In the genomic region with DNA sequence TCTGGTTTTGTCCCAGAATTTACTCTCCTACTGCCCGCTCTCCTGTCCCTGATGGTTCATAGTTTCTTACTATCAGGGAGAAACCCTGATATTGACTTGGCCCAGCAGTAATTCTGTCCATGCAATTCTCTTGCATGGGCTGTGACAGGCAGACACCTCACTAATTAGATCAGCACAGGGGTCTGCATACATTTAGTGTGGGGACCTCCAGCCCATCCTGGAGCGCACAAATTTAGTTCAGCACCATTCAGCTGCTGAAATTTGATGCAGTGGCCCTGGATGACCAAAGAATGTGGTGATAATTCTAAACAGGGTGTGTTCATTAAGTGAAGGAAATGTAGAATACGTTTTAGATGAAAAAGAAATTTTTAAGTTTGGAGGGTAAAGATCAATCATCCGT, we compare ENCODE assay signal across 22 cellular contexts.
"Had no signal": no experiment of that assay in that cellular context is flagged by ENCODE, and none has a peak within 500 bp of the region (broad histone marks: within the 10 kb centered on the region; RNA-seq: fewer than 3 reads in every experiment).

No MANE protein-coding gene starts in this region.

- H3K27me3 Mint-ChIP-seq: activated CD8-positive, alpha-beta T cell treated with anti-CD3 and anti-CD28 coated beads for 36 hours; IgD-negative memory B cell had no signal

- DNase-seq: activated CD4-positive, CD25-positive, alpha-beta regulatory T cell; activated CD8-positive, alpha-beta memory T cell treated with anti-CD3 and anti-CD28 coated beads, Interleukin-2, amount 50 U/mL, for 4 hours; activated CD8-positive, alpha-beta T cell treated with anti-CD3 and anti-CD28 coated beads for 36 hours; activated naive CD4-positive, alpha-beta T cell treated with anti-CD3 and anti-CD28 coated beads, Interleukin-2, amount 50 U/mL, for 16 hours; activated naive CD8-positive, alpha-beta T cell treated with anti-CD3 and anti-CD28 coated beads, Interleukin-2, amount 10 ng/mL, durations not matched to agents 7 days and 5 days; KG1; NCI-H1092 treated with DMSO at 0.1 percent for 48 hours; NCI-H1417 treated with DMSO at 0.1 percent for 48 hours; NCI-H1694; NCI-H2029 treated with DMSO at 0.1 percent for 48 hours; NCI-H345; NCI-H510A; NCI-H526 treated with DMSO at 0.1 percent for 48 hours; NK-92 treated with Interleukin-12 subunit alpha and Interleukin-12 subunit beta, amount 100 ng/mL, for 24 hours; OCI-M1; SHP77; T-helper 1 cell had no signal

- H3K36me3 ChIP-seq: adrenal gland had no signal

- H3K4me3 Mint-ChIP-seq: activated CD8-positive, alpha-beta T cell treated with anti-CD3 and anti-CD28 coated beads for 36 hours; activated naive CD8-positive, alpha-beta T cell treated with anti-CD3 and anti-CD28 coated beads, Interleukin-2, amount 10 ng/mL, durations not matched to agents 7 days and 5 days had no signal

- H3K9me3 Mint-ChIP-seq: activated CD8-positive, alpha-beta T cell treated with anti-CD3 and anti-CD28 coated beads for 36 hours had no signal

- ATAC-seq: activated CD8-positive, alpha-beta T cell treated with anti-CD3 and anti-CD28 coated beads for 36 hours; Panc1 had no signal

- H3K36me3 Mint-ChIP-seq: activated naive CD8-positive, alpha-beta T cell treated with anti-CD3 and anti-CD28 coated beads, Interleukin-2, amount 10 ng/mL, durations not matched to agents 7 days and 5 days had no signal

- H3K27ac ChIP-seq: RWPE1, VCaP had no signal

- H3K9me3 ChIP-seq: adrenal gland had no signal

- H3K4me3 ChIP-seq: adrenal gland had no signal

- H3K27me3 ChIP-seq: adrenal gland had no signal

- H3K27ac Mint-ChIP-seq: activated CD8-positive, alpha-beta T cell treated with anti-CD3 and anti-CD28 coated beads for 36 hours; activated naive CD8-positive, alpha-beta T cell treated with anti-CD3 and anti-CD28 coated beads, Interleukin-2, amount 10 ng/mL, durations not matched to agents 7 days and 5 days had no signal
